8 cellular contexts compared by ENCODE assay signal in the genomic region with DNA sequence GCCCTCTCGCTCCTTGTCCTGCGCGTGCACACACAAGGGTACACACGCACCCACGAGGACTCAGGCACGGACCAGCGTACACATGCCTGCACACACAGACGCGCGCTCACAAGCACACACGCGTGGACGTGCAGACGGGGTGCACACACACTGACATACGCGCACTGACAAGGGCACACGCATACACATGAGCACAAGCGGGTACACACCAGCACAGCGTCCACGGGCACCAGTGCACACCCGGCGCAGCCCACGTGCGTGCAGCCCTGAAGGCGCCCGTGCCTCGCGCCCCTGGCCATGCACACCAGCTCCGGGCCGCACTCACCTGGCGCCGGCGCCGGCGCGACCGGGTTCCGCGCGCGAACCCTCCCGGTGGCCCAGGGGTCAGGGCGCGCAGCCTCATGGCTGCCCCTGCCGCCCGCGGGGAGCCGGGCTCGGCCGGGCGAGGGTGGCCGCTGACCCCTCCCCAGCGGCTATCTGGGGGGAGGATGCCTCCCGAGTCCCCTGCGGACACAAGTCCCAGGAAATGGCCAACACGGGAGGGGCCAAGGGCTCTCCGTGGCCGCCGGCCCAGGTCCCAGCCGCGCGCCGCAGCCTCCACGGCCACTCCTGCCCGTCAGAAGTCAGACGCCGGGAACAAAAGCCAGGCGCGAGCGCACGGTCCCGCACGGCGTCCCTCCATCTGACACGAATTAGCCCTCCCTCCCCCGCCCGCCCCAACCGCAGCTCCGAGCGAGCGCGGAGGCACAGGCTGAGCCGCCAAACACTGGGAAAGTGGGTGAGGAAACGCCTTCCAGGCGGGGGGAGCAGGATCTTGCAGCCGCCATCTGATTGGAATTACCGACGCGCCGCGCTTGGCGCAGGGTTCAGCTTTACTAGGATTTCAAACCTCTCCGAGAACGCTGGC. TPM values are rescaled to one million over a fixed set of nuclear protein-coding genes. Genes with fewer than 3 reads are reported as not detected.
DNase-seq lines count a peak whose midpoint lies in the region; ATAC-seq and TF ChIP-seq lines count a peak whose summit lies in the region.
"Had no signal": no experiment of that assay in that cellular context is flagged by ENCODE, and none has a peak within 500 bp of the region (broad histone marks: within the 10 kb centered on the region; RNA-seq: fewer than 3 reads in every experiment).

No MANE protein-coding gene starts in this region.

- H3K27ac ChIP-seq in duodenal mucosa (ENCODE audit: low read depth, low read length) (no peak overlapping the region), right lobe of liver (peak overlapping the region; percentile 21 to 57 (median 55)), thymus (ENCODE audit: low read depth) (peak overlapping the region; percentile 11), Karpas-422 (ENCODE audit: low read length) (no peak overlapping the region)
- H3K27ac ChIP-seq: HL-60 had no signal

- intact Hi-C loops in right lobe of liver (cut with DNase I) = no loop called here

- H3K4me2 ChIP-seq in Karpas-422 (ENCODE audit: low read depth, low read length, poor library complexity, severe bottlenecking) = no peak overlapping the region

- H3K27me3 ChIP-seq in duodenal mucosa (ENCODE audit: control insufficient read depth in 1 of 2, insufficient read depth in 2 of 2, low read length in 2 of 2) (no peaks in the 10 kb centered on the region), right lobe of liver (no peaks in the 10 kb centered on the region), thymus (ENCODE audit: control insufficient read depth, insufficient read depth) (peaks cover 10% of the 10 kb centered on the region), Karpas-422 (ENCODE audit: low read length) (no peaks in the 10 kb centered on the region)

- peaks cover 93% of the 10 kb centered on the region for H3K79me2 ChIP-seq in Karpas-422 (ENCODE audit: low read length)

- no peak for TF ChIP-seq CTCF in right lobe of liver (IDR thresholded peaks at IDR 0.05)

- H3K9me3 ChIP-seq in duodenal mucosa (ENCODE audit: control insufficient read depth in 1 of 2, low read length in 2 of 2) (no peaks in the 10 kb centered on the region), right lobe of liver (no peaks in the 10 kb centered on the region), thymus (ENCODE audit: control insufficient read depth) (no peaks in the 10 kb centered on the region), Karpas-422 (ENCODE audit: low read length) (no peaks in the 10 kb centered on the region)

- 0 out of 2 replicates have a peak, but pooled peaks cover 3% of the 10 kb centered on the region for H4K20me1 ChIP-seq in Karpas-422 (ENCODE audit: insufficient read depth, low read depth, low read length)

- ATAC-seq in right lobe of liver = peak; percentile 22 to 46 (median 38)

- H3K9me2 ChIP-seq in Karpas-422 (replicated peaks; ENCODE audit: insufficient read depth, low read length) = no peaks in the 10 kb centered on the region

- H3K36me3 ChIP-seq in duodenal mucosa (ENCODE audit: control insufficient read depth in 1 of 2, insufficient read depth in 2 of 2, low read length in 2 of 2) = no peaks in the 10 kb centered on the region
- no peaks in the 10 kb centered on the region for H3K36me3 ChIP-seq in right lobe of liver
- H3K36me3 ChIP-seq in thymus (ENCODE audit: control insufficient read depth, insufficient read depth) = no peaks in the 10 kb centered on the region
- 0 out of 2 replicates have a peak, but pooled peaks cover 5% of the 10 kb centered on the region for H3K36me3 ChIP-seq in Karpas-422 (ENCODE audit: insufficient read depth, low read length)

- H3K4me3 Mint-ChIP-seq in IgD-negative memory B cell = peak overlapping the region in 3 of 4 donors; percentile 25 to 68 (median 38)

- no peaks in the 10 kb centered on the region for H3K9me3 Mint-ChIP-seq in IgD-negative memory B cell

- peak; percentile 61 to 68 (median 65) for DNase-seq in right lobe of liver
- DNase-seq in activated CD4-positive, alpha-beta T cell treated with anti-CD3 and anti-CD28 coated beads, Interleukin-2, amount 50 U/mL, for 4 hours = no peak
- DNase-seq in Karpas-422 = no peak
- DNase-seq in stimulated activated CD4-positive, alpha-beta T cell treated with anti-CD3 and anti-CD28 coated beads, Interleukin-4, amount 100 ng/mL, for 24 hours = no peak

- H3K9ac ChIP-seq in duodenal mucosa (ENCODE audit: low read depth in 1 of 2, low read length in 2 of 2) = peak overlapping the region; percentile 40
- H3K9ac ChIP-seq in Karpas-422 (ENCODE audit: low read length) = no peak overlapping the region

- no peak overlapping the region for H2AFZ ChIP-seq in Karpas-422 (ENCODE audit: low read length)

- H3K4me3 ChIP-seq in duodenal mucosa (ENCODE audit: low read depth in 1 of 2, low read length in 2 of 2) = peak overlapping the region; percentile 79
- H3K4me3 ChIP-seq in right lobe of liver = peak overlapping the region; percentile 43 to 57 (median 57)
- H3K4me3 ChIP-seq in thymus (ENCODE audit: low read length) = peak overlapping the region; percentile 2
- H3K4me3 ChIP-seq in Karpas-422 (ENCODE audit: low read length) = no peak overlapping the region

- H3K4me1 Mint-ChIP-seq in IgD-negative memory B cell = peaks cover 7 to 23% (median 20%) of the 10 kb centered on the region in 3 donors

- no peak overlapping the region for H3K27ac Mint-ChIP-seq in IgD-negative memory B cell

- TF ChIP-seq POLR2A in right lobe of liver (IDR thresholded peaks at IDR 0.05) = no peak

- H3K4me1 ChIP-seq in duodenal mucosa (ENCODE audit: control insufficient read depth in 1 of 2, insufficient read depth in 2 of 2, low read length in 2 of 2) = peaks cover 52 to 54% of the 10 kb centered on the region in 2 donors
- H3K4me1 ChIP-seq in right lobe of liver = peaks cover 0 to 58% (median 32%) of the 10 kb centered on the region in 4 donors
- H3K4me1 ChIP-seq in thymus (ENCODE audit: control insufficient read depth, insufficient read depth, low read length) = no peaks in the 10 kb centered on the region
- peaks cover 21% of the 10 kb centered on the region for H3K4me1 ChIP-seq in Karpas-422 (ENCODE audit: low read length)

- H3K27me3 Mint-ChIP-seq in IgD-negative memory B cell = peaks cover 3% of the 10 kb centered on the region

- peaks cover 2% of the 10 kb centered on the region for H3K36me3 Mint-ChIP-seq in IgD-negative memory B cell

- 32% methylated on average over 10 of the region's 94 CpGs for WGBS in right lobe of liver (ENCODE audit: insufficient coverage, low coverage, low lambda C conversion rate, missing lambda C conversion rate)
- 43% methylated on average over 94 of the region's 94 CpGs for WGBS in thymus

RNA-seq across cellular contexts. Expression of a gene that starts 45.0 kb away (rescaled TPM):
- polyA plus RNA-seq in IgD-negative memory B cell (12.5 TPM), thymus (6.2 TPM)
- 10 to 100 TPM; 51.2 to 95.0 (median 58.4) TPM for total RNA-seq in right lobe of liver
- 56.6 and 60.5 TPM in 2 replicates for total RNA-seq in Karpas-422 (2014; rRNA removed; shearing (Covaris generic); ENCODE audit: low replicate concordance)

Comparison
In these comparisons a context has a peak if more than half of its experiments do, and no peak if none do; other contexts are left out.
1. H3K27ac ChIP-seq: peak in right lobe of liver (3 of 3) and thymus (single experiment); none in duodenal mucosa (single experiment) and Karpas-422 (single experiment).
2. DNase-seq: peak in right lobe of liver (3 of 3); none in activated CD4-positive, alpha-beta T cell treated with anti-CD3 and anti-CD28 coated beads, Interleukin-2, amount 50 U/mL, for 4 hours (0 of 2), Karpas-422 (single experiment) and stimulated activated CD4-positive, alpha-beta T cell treated with anti-CD3 and anti-CD28 coated beads, Interleukin-4, amount 100 ng/mL, for 24 hours (single experiment).